ENCODE assay signal across 8 cellular contexts in genomic region chr3:9503283-9503682, GRCh38. TPM values are rescaled to one million over a fixed set of nuclear protein-coding genes. Genes with fewer than 3 reads are reported as not detected.
DNase-seq lines count a peak whose midpoint lies in the region; ATAC-seq and TF ChIP-seq lines count a peak whose summit lies in the region.

No MANE protein-coding gene starts in this region.

- H3K4me2 ChIP-seq in MM.1S (ENCODE audit: low read depth, low read length), result no peak overlapping the region

- no peak overlapping the region for H3K4me3 Mint-ChIP-seq in activated naive CD8-positive, alpha-beta T cell treated with anti-CD3 and anti-CD28 coated beads, Interleukin-2, amount 50 U/mL, for 24 hours

- DNase-seq in NCI-H146 (lab: John Stamatoyannopoulos, UW), result peak; percentile 63
- no peak for DNase-seq in NCI-H146 treated with DMSO at 0.1 percent for 48 hours (lab: John Stamatoyannopoulos, UW; ENCODE audit: unreplicated experiment)
- DNase-seq in MM.1S, result peak; percentile 67
- DNase-seq in SW480 (ENCODE audit: low spot score), result peak; percentile 69
- DNase-seq in activated naive CD8-positive, alpha-beta T cell treated with anti-CD3 and anti-CD28 coated beads, Interleukin-2, amount 50 U/mL, for 24 hours, result peak; percentile 79
- DNase-seq in left ventricle myocardium superior, result peak; percentile 79
- peak; percentile 74 for DNase-seq in sciatic nerve (ENCODE audit: low spot score)

- no peaks in the 10 kb centered on the region for H3F3A ChIP-seq in MM.1S (ENCODE audit: insufficient read depth, low read length)

- no peaks in the 10 kb centered on the region for H3K36me3 Mint-ChIP-seq in activated naive CD8-positive, alpha-beta T cell treated with anti-CD3 and anti-CD28 coated beads, Interleukin-2, amount 50 U/mL, for 24 hours (ENCODE audit: low read depth)

- peak; percentile 91 for TF ChIP-seq CTCF in MM.1S (IDR thresholded peaks at IDR 0.05; ENCODE audit: low read length)

- H3K9me3 ChIP-seq in MM.1S (replicated peaks; ENCODE audit: insufficient read depth, low read length), result no peaks in the 10 kb centered on the region

- no peaks in the 10 kb centered on the region for H3K4me1 ChIP-seq in MM.1S (ENCODE audit: low read length)

- H3K9me3 Mint-ChIP-seq in activated naive CD8-positive, alpha-beta T cell treated with anti-CD3 and anti-CD28 coated beads, Interleukin-2, amount 50 U/mL, for 24 hours, result no peaks in the 10 kb centered on the region

- no peaks in the 10 kb centered on the region for H3K79me2 ChIP-seq in MM.1S (ENCODE audit: low read length)

- H3K27ac ChIP-seq in MM.1S (ENCODE audit: low read length), result no peak overlapping the region

- no peaks in the 10 kb centered on the region for H4K20me1 ChIP-seq in MM.1S (ENCODE audit: insufficient read depth, low read length)

- peak; percentile 27 for ATAC-seq in activated naive CD8-positive, alpha-beta T cell treated with anti-CD3 and anti-CD28 coated beads, Interleukin-2, amount 50 U/mL, for 24 hours
- ATAC-seq in left ventricle myocardium superior, result peak; percentile 67
- ATAC-seq in sciatic nerve, result peak; percentile 44
- no peak for ATAC-seq in HG02588 (IDR thresholded peaks at IDR 0.05; ENCODE audit: unreplicated experiment)

- H3K36me3 ChIP-seq in MM.1S (replicated peaks; ENCODE audit: insufficient read depth, low read length), result no peaks in the 10 kb centered on the region

- intact Hi-C loops in left ventricle myocardium superior (cut with micrococcal nuclease) (no loop called here), sciatic nerve (cut with DNase I) (no loop called here)

- H3K4me3 ChIP-seq in MM.1S (ENCODE audit: low read length), result no peak overlapping the region

- peaks cover 37% of the 10 kb centered on the region for H3K27me3 Mint-ChIP-seq in activated naive CD8-positive, alpha-beta T cell treated with anti-CD3 and anti-CD28 coated beads, Interleukin-2, amount 50 U/mL, for 24 hours

- no peak overlapping the region for H3K9ac ChIP-seq in MM.1S (ENCODE audit: low read length)

- H3K27ac Mint-ChIP-seq in activated naive CD8-positive, alpha-beta T cell treated with anti-CD3 and anti-CD28 coated beads, Interleukin-2, amount 50 U/mL, for 24 hours, result no peak overlapping the region

- H3K9me2 ChIP-seq in MM.1S (replicated peaks; ENCODE audit: insufficient read depth, low read length), result no peaks in the 10 kb centered on the region

- H2AFZ ChIP-seq in MM.1S (ENCODE audit: low read length), result no peak overlapping the region

- peaks cover 5% of the 10 kb centered on the region for H3K4me1 Mint-ChIP-seq in activated naive CD8-positive, alpha-beta T cell treated with anti-CD3 and anti-CD28 coated beads, Interleukin-2, amount 50 U/mL, for 24 hours

- H3K27me3 ChIP-seq in MM.1S (replicated peaks; ENCODE audit: insufficient read depth, low read length), result no peaks in the 10 kb centered on the region; the same call in 1 of the 2 replicates

RNA-seq across cellular contexts. Expression of gene LHFPL4, which starts 50.3 kb away (rescaled TPM):
- total RNA-seq in left ventricle myocardium superior (not detected), sciatic nerve (not detected)
